In the genomic region with DNA sequence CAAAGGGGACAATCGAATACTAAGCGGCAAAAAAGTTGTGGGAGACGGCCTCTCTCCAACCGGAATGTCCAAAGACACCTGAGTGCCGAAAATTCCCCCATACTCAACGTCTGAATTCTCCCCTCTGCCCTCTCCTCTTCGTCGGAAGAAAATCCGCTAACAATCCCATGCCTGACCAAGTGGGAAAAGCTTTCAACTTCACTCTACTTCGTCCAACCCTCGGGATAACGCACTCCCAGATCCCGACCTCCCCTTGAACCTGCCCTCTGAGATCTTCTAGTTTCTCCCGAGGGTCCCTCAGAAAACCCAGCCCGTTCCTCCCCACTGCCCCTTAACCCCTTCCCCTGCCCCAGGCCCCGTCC, we compare ENCODE assay signal across 8 cellular contexts. TPM values are rescaled to one million over a fixed set of nuclear protein-coding genes. Genes with fewer than 3 reads are reported as not detected.
DNase-seq lines count a peak whose midpoint lies in the region; ATAC-seq and TF ChIP-seq lines count a peak whose summit lies in the region.

No MANE protein-coding gene starts in this region.

- H3K27ac ChIP-seq in esophagus (ENCODE audit: low read depth in 2 of 2, low read length in 1 of 2) (peak overlapping the region; percentile 86 to 89), neural cell (ENCODE audit: low read length) (peak overlapping the region; percentile 33)

- peaks cover 3 to 4% of the 10 kb centered on the region in 2 donors for H3K4me1 ChIP-seq in esophagus (ENCODE audit: control insufficient read depth in 2 of 2, insufficient read depth in 2 of 2, low read length in 1 of 2)

- no peak overlapping the region for H2AFZ ChIP-seq in neural cell (ENCODE audit: low read depth, low read length)

- DNase-seq in ELR (ENCODE audit: low read depth), result peak; percentile 41
- DNase-seq in RPMI7951 (ENCODE audit: low read depth), result peak; percentile 17
- no peak for DNase-seq in LoVo (ENCODE audit: low spot score)
- DNase-seq in dedifferentiated amniotic fluid mesenchymal stem cell (ENCODE audit: extremely low spot score), result no peak
- DNase-seq in germinal center (ENCODE audit: low spot score), result no peak

- H4K20me1 ChIP-seq in neural cell (ENCODE audit: insufficient read depth), result peaks cover 5% of the 10 kb centered on the region

- WGBS in esophagus, 2 donors, result 1 to 2% methylated on average over 16 of the region's 16 CpGs

- no peak for TF ChIP-seq RAD21 in neural cell (conservative IDR thresholded peaks at IDR 0.05)

- H3K4me3 ChIP-seq in esophagus (ENCODE audit: low read depth in 1 of 2, low read length in 2 of 2), result peak overlapping the region; percentile 72 to 92
- peak overlapping the region; percentile 67 for H3K4me3 ChIP-seq in neural cell (ENCODE audit: low read length)

- no peaks in the 10 kb centered on the region for H3K9me2 ChIP-seq in neural cell (ENCODE audit: insufficient read depth, low read length)

- peak overlapping the region; percentile 80 for H3K9ac ChIP-seq in neural cell (ENCODE audit: low read length)

- TF ChIP-seq EP300 in neural cell (conservative IDR thresholded peaks at IDR 0.05; ENCODE audit: poor library complexity, severe bottlenecking), result no peak

- H3K36me3 ChIP-seq in esophagus (ENCODE audit: control insufficient read depth in 2 of 2, insufficient read depth in 2 of 2, low read length in 1 of 2) (peaks cover 0 to 2% of the 10 kb centered on the region in 2 donors), neural cell (ENCODE audit: insufficient read depth, low read length) (no peaks in the 10 kb centered on the region)

- TF ChIP-seq CTCF in neural cell (IDR thresholded peaks at IDR 0.05; ENCODE audit: poor library complexity, severe bottlenecking), result no peak

- ATAC-seq in GM21619 (IDR thresholded peaks at IDR 0.05; ENCODE audit: unreplicated experiment), result no peak

- no peaks in the 10 kb centered on the region for H3K9me3 ChIP-seq in esophagus (ENCODE audit: control insufficient read depth in 2 of 2, insufficient read depth in 1 of 2, low read depth in 1 of 2, low read length in 1 of 2)
- H3K9me3 ChIP-seq in neural cell (ENCODE audit: low read length), result no peaks in the 10 kb centered on the region

- H3K79me2 ChIP-seq in neural cell (replicated peaks; ENCODE audit: insufficient read depth, low read length), result peaks cover 36% of the 10 kb centered on the region

- no peaks in the 10 kb centered on the region for H3F3A ChIP-seq in neural cell (ENCODE audit: insufficient read depth, low read length, poor library complexity, severe bottlenecking)

- H3K27me3 ChIP-seq in esophagus (ENCODE audit: control insufficient read depth in 1 of 2, insufficient read depth in 2 of 2, low read length in 2 of 2), result no peaks in the 10 kb centered on the region
- H3K27me3 ChIP-seq in neural cell (ENCODE audit: insufficient read depth, low read depth, low read length), result no peaks in the 10 kb centered on the region

- H3K4me2 ChIP-seq in neural cell (ENCODE audit: low read length), result peak overlapping the region; percentile 64

TF ChIP-seq in neural cell, 6 proteins besides CTCF, POLR2A, EP300 and RAD21:
- TF ChIP-seq, protein P1, sequence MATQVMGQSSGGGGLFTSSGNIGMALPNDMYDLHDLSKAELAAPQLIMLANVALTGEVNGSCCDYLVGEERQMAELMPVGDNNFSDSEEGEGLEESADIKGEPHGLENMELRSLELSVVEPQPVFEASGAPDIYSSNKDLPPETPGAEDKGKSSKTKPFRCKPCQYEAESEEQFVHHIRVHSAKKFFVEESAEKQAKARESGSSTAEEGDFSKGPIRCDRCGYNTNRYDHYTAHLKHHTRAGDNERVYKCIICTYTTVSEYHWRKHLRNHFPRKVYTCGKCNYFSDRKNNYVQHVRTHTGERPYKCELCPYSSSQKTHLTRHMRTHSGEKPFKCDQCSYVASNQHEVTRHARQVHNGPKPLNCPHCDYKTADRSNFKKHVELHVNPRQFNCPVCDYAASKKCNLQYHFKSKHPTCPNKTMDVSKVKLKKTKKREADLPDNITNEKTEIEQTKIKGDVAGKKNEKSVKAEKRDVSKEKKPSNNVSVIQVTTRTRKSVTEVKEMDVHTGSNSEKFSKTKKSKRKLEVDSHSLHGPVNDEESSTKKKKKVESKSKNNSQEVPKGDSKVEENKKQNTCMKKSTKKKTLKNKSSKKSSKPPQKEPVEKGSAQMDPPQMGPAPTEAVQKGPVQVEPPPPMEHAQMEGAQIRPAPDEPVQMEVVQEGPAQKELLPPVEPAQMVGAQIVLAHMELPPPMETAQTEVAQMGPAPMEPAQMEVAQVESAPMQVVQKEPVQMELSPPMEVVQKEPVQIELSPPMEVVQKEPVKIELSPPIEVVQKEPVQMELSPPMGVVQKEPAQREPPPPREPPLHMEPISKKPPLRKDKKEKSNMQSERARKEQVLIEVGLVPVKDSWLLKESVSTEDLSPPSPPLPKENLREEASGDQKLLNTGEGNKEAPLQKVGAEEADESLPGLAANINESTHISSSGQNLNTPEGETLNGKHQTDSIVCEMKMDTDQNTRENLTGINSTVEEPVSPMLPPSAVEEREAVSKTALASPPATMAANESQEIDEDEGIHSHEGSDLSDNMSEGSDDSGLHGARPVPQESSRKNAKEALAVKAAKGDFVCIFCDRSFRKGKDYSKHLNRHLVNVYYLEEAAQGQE (IDR thresholded peaks at IDR 0.05; ENCODE audit: borderline replicate concordance), result no peak
- TF ChIP-seq EZH2 (IDR thresholded peaks at IDR 0.05; ENCODE audit: borderline replicate concordance, insufficient read depth, low read length, poor library complexity, severe bottlenecking) (no peak), POLR2AphosphoS5 (IDR thresholded peaks at IDR 0.05) (no peak), SMC3 (conservative IDR thresholded peaks at IDR 0.05; ENCODE audit: poor library complexity) (no peak), MXI1 (conservative IDR thresholded peaks at IDR 0.05; ENCODE audit: poor library complexity, severe bottlenecking) (no peak), TAF1 (IDR thresholded peaks at IDR 0.05; ENCODE audit: low read depth) (no peak)

RNA-seq across cellular contexts. Expression of a gene that starts 1.0 kb away (rescaled TPM):
- 100.0 and 105 TPM in 2 replicates for total RNA-seq in RPMI7951 (2014; rRNA removed; shearing (Covaris generic))
- polyA plus RNA-seq in esophagus, result 10 to 100 TPM; 57.3 to 62.5 TPM
- 101 and 103 TPM in 2 replicates for polyA plus RNA-seq in neural cell
- 144 and 168 TPM in 2 replicates for polyA minus RNA-seq in neural cell

RNA-seq across cellular contexts. Expression of a gene that starts 26.7 kb away (rescaled TPM):
- 89.7 and 101 TPM in 2 replicates for total RNA-seq in RPMI7951 (2014; rRNA removed; shearing (Covaris generic))
- polyA plus RNA-seq in esophagus (10 to 100 TPM; 29.5 to 40.1 TPM), neural cell (168 and 192 TPM in 2 replicates)
- 233 and 261 TPM in 2 replicates for polyA minus RNA-seq in neural cell

RNA-seq across cellular contexts. Expression of a gene that starts 27.0 kb away (rescaled TPM):
- 63.1 and 64.8 TPM in 2 replicates for total RNA-seq in RPMI7951 (2014; rRNA removed; shearing (Covaris generic))
- 10 to 100 TPM in 1 of 2 donors, 1 to 10 TPM in 1; 9.9 to 16.8 TPM for polyA plus RNA-seq in esophagus
- polyA plus RNA-seq in neural cell, result 35.6 and 36.3 TPM in 2 replicates
- polyA minus RNA-seq in neural cell, result 26.3 and 36.8 TPM in 2 replicates

Comparison
In these comparisons a context has a peak if more than half of its experiments do, and no peak if none do; other contexts are left out.
1. DNase-seq: peak in ELR (single experiment) and RPMI7951 (single experiment); none in LoVo (single experiment), dedifferentiated amniotic fluid mesenchymal stem cell (single experiment) and germinal center (single experiment).